Comparison of ENCODE assay signal across 27 cellular contexts in the genomic region with DNA sequence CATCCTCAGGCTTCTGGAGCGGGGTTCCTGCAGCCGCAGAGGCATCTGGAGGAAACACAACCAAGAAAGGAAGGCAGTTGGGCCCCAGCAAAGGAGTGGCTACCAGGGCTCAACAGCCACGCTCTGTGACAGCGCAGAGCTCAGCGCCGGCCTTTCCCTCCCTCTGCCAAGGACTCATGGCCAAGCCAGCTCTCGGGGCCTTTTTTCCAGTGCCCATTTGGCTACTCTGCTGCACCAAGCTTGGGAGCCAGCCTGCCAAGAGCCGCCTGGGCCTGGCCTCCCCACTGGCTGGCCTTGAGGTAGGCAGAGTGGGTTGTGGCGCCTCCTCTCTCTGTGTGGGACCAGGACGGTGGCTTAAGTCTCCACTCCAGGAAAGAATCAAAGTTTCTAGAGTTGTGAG. TPM values are rescaled to one million over a fixed set of nuclear protein-coding genes. Genes with fewer than 3 reads are reported as not detected.
"Had no signal": no experiment of that assay in that cellular context is flagged by ENCODE, and none has a peak within 500 bp of the region (broad histone marks: within the 10 kb centered on the region; RNA-seq: fewer than 3 reads in every experiment).

No MANE protein-coding gene starts in this region.

- H3K9me3 ChIP-seq: colonic mucosa, esophagus squamous epithelium, gastroesophageal sphincter, heart left ventricle, thyroid gland had no signal

- ATAC-seq: activated CD8-positive, alpha-beta memory T cell treated with anti-CD3 and anti-CD28 coated beads, Interleukin-2, amount 10 ng/mL, durations not matched to agents 7 days and 5 days; activated CD8-positive, alpha-beta T cell treated with anti-CD3 and anti-CD28 coated beads for 36 hours; gastroesophageal sphincter; heart left ventricle; left cardiac atrium; stimulated activated naive CD8-positive, alpha-beta T cell treated with anti-CD3 and anti-CD28 coated beads, Interleukin-15, Interleukin-2, amounts not matched to agents 100 U/mL and 50 U/mL, for 24 hours; T-cell had no signal

- H3K27me3 ChIP-seq: colonic mucosa, esophagus squamous epithelium, gastroesophageal sphincter, heart left ventricle, thyroid gland had no signal

- DNase-seq: activated CD4-positive, alpha-beta T cell treated with anti-CD3 and anti-CD28 coated beads, Interleukin-2, amount 10 ng/mL, durations not matched to agents 7 days and 5 days; activated CD4-positive, CD25-positive, alpha-beta regulatory T cell treated with anti-CD3 and anti-CD28 coated beads, Interleukin-2, amount 50 U/mL, for 72 hours; activated CD8-positive, alpha-beta memory T cell treated with anti-CD3 and anti-CD28 coated beads, Interleukin-2, amount 10 ng/mL, durations not matched to agents 7 days and 5 days; activated CD8-positive, alpha-beta T cell treated with anti-CD3 and anti-CD28 coated beads for 36 hours; activated T-cell treated with anti-CD3 and anti-CD28 coated beads for 4 hours; central memory CD4-positive, alpha-beta T cell; colonic mucosa; endodermal cell; esophagus squamous epithelium; heart left ventricle; islet precursor cell; left cardiac atrium; mesenchymal stem cell; naive B cell; stimulated activated CD4-positive, alpha-beta T cell treated with anti-CD3 and anti-CD28 coated beads, Interleukin-12 subunit alpha, Interleukin-12 subunit beta, amount 100 ng/mL, for 4 hours; stimulated activated CD4-positive, alpha-beta T cell treated with anti-CD3 and anti-CD28 coated beads, Interleukin-4, amount 100 ng/mL, for 4 hours; stimulated activated naive CD8-positive, alpha-beta T cell treated with anti-CD3 and anti-CD28 coated beads, Interleukin-15, Interleukin-2, amounts not matched to agents 100 U/mL and 50 U/mL, for 24 hours; T-cell; thyroid gland; WERI-Rb-1 had no signal

- H3K4me1 ChIP-seq: colonic mucosa, esophagus squamous epithelium, gastroesophageal sphincter had no signal

- H3K36me3 ChIP-seq: colonic mucosa, WERI-Rb-1 had no signal

- H3K4me3 ChIP-seq: colonic mucosa, esophagus squamous epithelium, gastroesophageal sphincter, heart left ventricle, thyroid gland had no signal

- H3K27ac ChIP-seq: colonic mucosa, esophagus squamous epithelium, gastroesophageal sphincter, heart left ventricle, thyroid gland, WERI-Rb-1 had no signal

RNA-seq across cellular contexts. Expression of a gene that starts 44.6 kb away (rescaled TPM):
- total RNA-seq: activated CD4-positive, alpha-beta T cell treated with anti-CD3 and anti-CD28 coated beads, Interleukin-2, amount 10 ng/mL, durations not matched to agents 7 days and 5 days; activated CD8-positive, alpha-beta memory T cell treated with anti-CD3 and anti-CD28 coated beads, Interleukin-2, amount 10 ng/mL, durations not matched to agents 7 days and 5 days; activated CD8-positive, alpha-beta T cell treated with anti-CD3 and anti-CD28 coated beads for 36 hours; activated T-helper 1 cell treated with anti-CD3 and anti-CD28 coated beads, Interleukin-12 subunit alpha, Interleukin-12 subunit beta, Interleukin-2, Interleukin-4 antibody, amounts not matched to agents 30 ng/mL and 10 ng/mL and 1 ng/mL, durations not matched to agents 14 hours and 24 hours and 36 hours; astrocyte; colonic mucosa; endodermal cell; esophagus squamous epithelium; gastroesophageal sphincter; mucosa of gallbladder; subcutaneous adipose tissue; T-cell; urinary bladder had no signal
- polyA plus RNA-seq: neural cell, urinary bladder had no signal
